Comparison of ENCODE assay signal across 29 cellular contexts in genomic region chr9:106120096-106120495, GRCh38.
"Had no signal": no experiment of that assay in that cellular context is flagged by ENCODE, and none has a peak within 500 bp of the region (broad histone marks: within the 10 kb centered on the region; RNA-seq: fewer than 3 reads in every experiment).

No MANE protein-coding gene starts in this region.

- H3K4me1 Mint-ChIP-seq: stimulated activated effector memory CD8-positive, alpha-beta T cell treated with anti-CD3 and anti-CD28 coated beads, Interleukin-12 subunit alpha, Interleukin-12 subunit beta, amount 100 ng/mL, for 72 hours; stimulated activated memory B cell treated with anti-CD40 and anti-IgM and Interleukin-4, amounts not matched to agents 10 μg/mL and 1 μg/mL and 100 μg/mL, for 72 hours; stimulated activated naive B cell treated with anti-CD40 and anti-IgM and Interleukin-4, amounts not matched to agents 10 μg/mL and 1 μg/mL and 100 μg/mL, for 72 hours; stimulated activated naive CD8-positive, alpha-beta T cell treated with anti-CD3 and anti-CD28 coated beads, Interleukin-15, amount 100 ng/mL, for 72 hours had no signal

- H3K27ac ChIP-seq: stomach, suprapubic skin, testis, thoracic aorta, thyroid gland, tibial artery, tibial nerve, transverse colon, upper lobe of left lung, upper lobe of right lung, uterus, vagina had no signal

- H3K4me3 ChIP-seq: stomach, suprapubic skin, testis, thoracic aorta, thyroid gland, tibial artery, tibial nerve, transverse colon, upper lobe of left lung, upper lobe of right lung, uterus, vagina had no signal

- H3K4me1 ChIP-seq: stomach, suprapubic skin, testis, thyroid gland, tibial artery, tibial nerve, transverse colon, upper lobe of left lung, upper lobe of right lung, uterus, vagina had no signal

- H3K27me3 Mint-ChIP-seq: stimulated activated memory B cell treated with anti-CD40 and anti-IgM and Interleukin-4, amounts not matched to agents 10 μg/mL and 1 μg/mL and 100 μg/mL, for 72 hours; stimulated activated naive B cell treated with anti-CD40 and anti-IgM and Interleukin-4, amounts not matched to agents 10 μg/mL and 1 μg/mL and 100 μg/mL, for 72 hours; stimulated activated naive CD8-positive, alpha-beta T cell treated with anti-CD3 and anti-CD28 coated beads, Interleukin-15, amount 100 ng/mL, for 72 hours; stimulated activated naive CD8-positive, alpha-beta T cell treated with anti-CD3 and anti-CD28 coated beads, Interleukin-15, Interleukin-2, amounts not matched to agents 100 ng/mL and 50 ng/mL, for 24 hours; type B pancreatic cell had no signal

- H3K27ac Mint-ChIP-seq: stimulated activated effector memory CD8-positive, alpha-beta T cell treated with anti-CD3 and anti-CD28 coated beads, Interleukin-12 subunit alpha, Interleukin-12 subunit beta, amount 100 ng/mL, for 72 hours; stimulated activated memory B cell treated with anti-CD40 and anti-IgM and Interleukin-4, amounts not matched to agents 10 μg/mL and 1 μg/mL and 100 μg/mL, for 72 hours; stimulated activated naive B cell treated with anti-CD40 and anti-IgM and Interleukin-4, amounts not matched to agents 10 μg/mL and 1 μg/mL and 100 μg/mL, for 72 hours; stimulated activated naive CD8-positive, alpha-beta T cell treated with anti-CD3 and anti-CD28 coated beads, Interleukin-15, amount 100 ng/mL, for 72 hours; stimulated activated naive CD8-positive, alpha-beta T cell treated with anti-CD3 and anti-CD28 coated beads, Interleukin-15, Interleukin-2, amounts not matched to agents 100 ng/mL and 50 ng/mL, for 24 hours; type B pancreatic cell had no signal

- FAIRE-seq: urothelium cell line had no signal

- H3K27me3 ChIP-seq: stomach, suprapubic skin, testis, thyroid gland, tibial artery, tibial nerve, transverse colon, upper lobe of left lung, upper lobe of right lung, uterus, vagina had no signal

- H3K9me3 ChIP-seq: stomach, suprapubic skin, testis, thoracic aorta, thyroid gland, transverse colon, upper lobe of left lung, upper lobe of right lung, uterus, vagina had no signal

- H3K36me3 Mint-ChIP-seq: stimulated activated effector memory CD8-positive, alpha-beta T cell treated with anti-CD3 and anti-CD28 coated beads, Interleukin-12 subunit alpha, Interleukin-12 subunit beta, amount 100 ng/mL, for 72 hours; stimulated activated memory B cell treated with anti-CD40 and anti-IgM and Interleukin-4, amounts not matched to agents 10 μg/mL and 1 μg/mL and 100 μg/mL, for 72 hours; type B pancreatic cell had no signal

- H3K36me3 ChIP-seq: stomach, suprapubic skin, thoracic aorta, thyroid gland, tibial artery, tibial nerve, transverse colon, upper lobe of left lung, upper lobe of right lung, uterus, vagina had no signal

- H3K9me3 Mint-ChIP-seq: stimulated activated memory B cell treated with anti-CD40 and anti-IgM and Interleukin-4, amounts not matched to agents 10 μg/mL and 1 μg/mL and 100 μg/mL, for 72 hours had no signal

- DNase-seq: stimulated activated CD4-positive, alpha-beta T cell treated with anti-CD3 and anti-CD28 coated beads, Interleukin-2, amount 100 ng/mL, for 48 hours; stimulated activated CD4-positive, alpha-beta T cell treated with anti-CD3 and anti-CD28 coated beads, Interleukin-4, amount 100 ng/mL, for 1 hour; stimulated activated CD4-positive, alpha-beta T cell treated with anti-CD3 and anti-CD28 coated beads, Interleukin-4, amount 100 ng/mL, for 24 hours; stimulated activated CD4-positive, alpha-beta T cell treated with anti-CD3 and anti-CD28 coated beads, Interleukin-4, amount 100 ng/mL, for 4 hours; stimulated activated CD8-positive, alpha-beta memory T cell treated with anti-CD3 and anti-CD28 coated beads, Interleukin-4, amount 100 ng/mL, for 48 hours; stimulated activated naive B cell treated with anti-CD40 and anti-IgM and Interleukin-4, amounts not matched to agents 10 μg/mL and 1 μg/mL and 100 μg/mL, for 72 hours; stimulated activated naive CD4-positive, alpha-beta T cell; stimulated activated naive CD4-positive, alpha-beta T cell treated with Interleukin-2 at 50 U/mL for 16 hours; stimulated activated naive CD8-positive, alpha-beta T cell treated with anti-CD3 and anti-CD28 coated beads, Interleukin-15, amount 100 ng/mL, for 72 hours; stimulated activated naive CD8-positive, alpha-beta T cell treated with anti-CD3 and anti-CD28 coated beads, Interleukin-15, Interleukin-2, amounts not matched to agents 100 U/mL and 50 U/mL, for 24 hours; stomach; substantia nigra; testis; thyroid gland; tibial artery; transverse colon; trophoblast cell; upper lobe of right lung; uterus had no signal

- ATAC-seq: stimulated activated effector memory CD8-positive, alpha-beta T cell treated with anti-CD3 and anti-CD28 coated beads, Interleukin-12 subunit alpha, Interleukin-12 subunit beta, amount 100 ng/mL, for 72 hours; stimulated activated memory B cell treated with anti-CD40 and anti-IgM and Interleukin-4, amounts not matched to agents 10 μg/mL and 1 μg/mL and 100 μg/mL, for 72 hours; stimulated activated naive B cell treated with anti-CD40 and anti-IgM and Interleukin-4, amounts not matched to agents 10 μg/mL and 1 μg/mL and 100 μg/mL, for 72 hours; stimulated activated naive CD8-positive, alpha-beta T cell treated with anti-CD3 and anti-CD28 coated beads, Interleukin-15, amount 100 ng/mL, for 72 hours; stimulated activated naive CD8-positive, alpha-beta T cell treated with anti-CD3 and anti-CD28 coated beads, Interleukin-15, Interleukin-2, amounts not matched to agents 100 U/mL and 50 U/mL, for 24 hours; upper lobe of right lung had no signal

- H3K4me3 Mint-ChIP-seq: stimulated activated effector memory CD8-positive, alpha-beta T cell treated with anti-CD3 and anti-CD28 coated beads, Interleukin-12 subunit alpha, Interleukin-12 subunit beta, amount 100 ng/mL, for 72 hours; stimulated activated memory B cell treated with anti-CD40 and anti-IgM and Interleukin-4, amounts not matched to agents 10 μg/mL and 1 μg/mL and 100 μg/mL, for 72 hours; stimulated activated naive B cell treated with anti-CD40 and anti-IgM and Interleukin-4, amounts not matched to agents 10 μg/mL and 1 μg/mL and 100 μg/mL, for 72 hours; stimulated activated naive CD8-positive, alpha-beta T cell treated with anti-CD3 and anti-CD28 coated beads, Interleukin-15, amount 100 ng/mL, for 72 hours; stimulated activated naive CD8-positive, alpha-beta T cell treated with anti-CD3 and anti-CD28 coated beads, Interleukin-15, Interleukin-2, amounts not matched to agents 100 ng/mL and 50 ng/mL, for 24 hours; type B pancreatic cell had no signal
